Comparison of ENCODE assay signal across 8 cellular contexts in the genomic region with DNA sequence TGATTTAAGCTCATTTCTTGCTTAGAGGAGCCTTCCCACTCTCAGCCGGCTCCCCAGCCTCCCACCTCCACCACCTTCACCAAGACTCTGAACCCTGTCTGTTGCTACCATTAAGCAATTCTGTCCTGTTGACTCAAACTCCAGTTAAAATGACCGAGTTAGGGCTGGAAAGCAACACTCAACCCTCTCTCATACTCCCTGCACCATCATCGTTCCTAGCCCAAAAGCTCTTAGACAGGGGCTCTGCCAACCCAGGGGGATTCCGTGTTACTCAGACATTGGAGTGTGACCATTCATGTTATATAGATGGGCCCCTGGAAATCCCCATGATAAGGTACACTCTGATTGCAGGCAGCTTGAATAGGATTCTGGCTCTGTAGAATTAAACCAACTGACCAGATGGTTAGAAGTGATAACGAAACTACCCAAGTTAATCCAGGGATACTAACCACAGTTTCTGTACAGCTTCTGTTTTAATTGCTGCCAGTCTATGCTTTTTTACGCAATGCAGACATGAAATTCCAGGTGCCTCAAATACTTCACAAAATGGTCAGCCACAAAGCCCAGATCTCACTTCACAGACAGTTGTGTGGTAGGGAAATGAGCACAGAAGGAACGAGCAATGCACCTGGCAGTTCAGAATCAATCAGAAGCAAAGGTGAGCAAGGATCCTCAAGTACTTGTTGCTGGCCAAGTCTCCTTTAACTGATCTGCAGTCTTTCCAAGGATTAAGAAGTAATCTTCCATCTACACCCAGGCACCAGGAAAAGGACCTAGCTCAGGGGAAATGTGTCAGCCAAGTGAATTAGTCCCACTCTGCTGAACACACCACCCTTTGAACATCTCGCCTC. TPM values are rescaled to one million over a fixed set of nuclear protein-coding genes. Genes with fewer than 3 reads are reported as not detected.
A peak's percentile ranks its signal among the peaks of the same experiment; 100 is the strongest.
DNase-seq lines count a peak whose midpoint lies in the region; ATAC-seq, FAIRE-seq and TF ChIP-seq lines count a peak whose summit lies in the region.

No MANE protein-coding gene starts in this region.

- ATAC-seq in HG02610 (IDR thresholded peaks at IDR 0.05; ENCODE audit: unreplicated experiment) (peak; percentile 64), WTC11 (no peak), HepG2 (peak; percentile 42), GM19035 (IDR thresholded peaks at IDR 0.05; ENCODE audit: unreplicated experiment) (no peak)

- peak; percentile 50 for FAIRE-seq in HepG2 (lab: Jason Lieb, UNC)

- intact Hi-C loops in HepG2 (cut with micrococcal nuclease; ENCODE audit: unreplicated experiment) = no loop called here

- H3K4me1 ChIP-seq in HepG2 (ENCODE audit: insufficient read depth, low read length) = peaks cover 31% of the 10 kb centered on the region

- peaks cover 28 to 78% of the 10 kb centered on the region in 2 experiments for H3K27me3 ChIP-seq in HepG2 (ENCODE audit: control insufficient read depth in 1 of 2, insufficient read depth in 2 of 2, low read length in 2 of 2)

- H3K79me2 ChIP-seq in HepG2 (ENCODE audit: insufficient read depth, low read length) = no peaks in the 10 kb centered on the region

- H3K27ac Mint-ChIP-seq in WTC11 = no peak overlapping the region

- H4K20me1 ChIP-seq in HepG2 (ENCODE audit: insufficient read depth, low read length) = peaks cover 4% of the 10 kb centered on the region; the same call in 1 of the 2 replicates

- peaks cover 15% of the 10 kb centered on the region for H3K9me3 Mint-ChIP-seq in WTC11

- no peak for TF ChIP-seq POLR2A in HepG2 (IDR thresholded peaks at IDR 0.05; ENCODE audit: insufficient read depth in 1 of 2, low read depth in 2 of 2, low read length in 2 of 2)

- TF ChIP-seq EP300 in HepG2 (IDR thresholded peaks at IDR 0.05; ENCODE audit: low read depth in 2 of 2, low read length in 2 of 2) (no peak), HepG2 (CRISPR knock-in tag; IDR thresholded peaks at IDR 0.05; ENCODE audit: borderline replicate concordance) (no peak)

- CTCF ChIA-PET in WTC11 (lab: Charles Lee) (interaction anchor here (1.2 to 1.8 kb wide), 2 partner anchors 11 to 181 kb away, joined by 5 to 7 read pairs; no protein-coding TSS in a partner anchor), HepG2 (lab: Yijun Ruan, JAX; ENCODE audit: low intra/inter-chr PET ratio, low total read pairs) (no interaction called here)

- H3K4me3 ChIP-seq in GM08714 (ENCODE audit: low read length) (peak overlapping the region; percentile 73), HepG2 (replicated peaks in 1 of 3; ENCODE audit: insufficient read depth in 1 of 3, low read depth in 2 of 3, low read length in 3 of 3) (0 out of 6 replicates have a peak overlapping the region, but pooled peaks of 1 of the 3 experiments have one; percentile 25)

- no peak overlapping the region for H3K27ac ChIP-seq in HepG2 (ENCODE audit: extremely low read length, insufficient read depth, low read length)

- H3K27me3 Mint-ChIP-seq in WTC11 (ENCODE audit: low read depth) = peaks cover 70% of the 10 kb centered on the region

- H3K4me3 Mint-ChIP-seq in WTC11 = peak overlapping the region; percentile 85

- H3K4me1 Mint-ChIP-seq in WTC11 = peaks cover 51% of the 10 kb centered on the region

- no TSS peak for BruUV-seq in HepG2 (replicated peaks; lab: Mats Ljungman, UMichigan)

- peak overlapping the region; percentile 57 for H3K4me2 ChIP-seq in HepG2 (ENCODE audit: low read depth, low read length)

- TF ChIP-seq RAD21 in HepG2 (CRISPR knock-in tag; IDR thresholded peaks at IDR 0.05) = no peak

- H3K9me3 ChIP-seq in HepG2 (ENCODE audit: low read length) = no peaks in the 10 kb centered on the region

- in situ Hi-C loops in HepG2 (cut with HindIII; ENCODE audit: extremely low pct_ligation_motif_present, low pct_unique_long_range_greater_than_20kb) = no loop called here

- no peak overlapping the region for H2AFZ ChIP-seq in HepG2 (ENCODE audit: low read length)

- H3K36me3 ChIP-seq in HepG2 (replicated peaks in 1 of 2; ENCODE audit: control insufficient read depth in 1 of 2, insufficient read depth in 2 of 2, low read length in 2 of 2) = no peaks in the 10 kb centered on the region

- DNase-seq in WTC11 (ENCODE audit: low spot score) (no peak), HepG2 (ENCODE audit: low spot score) (no peak), T1000 (lab: John Stamatoyannopoulos, UW) (no peak)
- no peak for DNase-seq in stimulated activated CD8-positive, alpha-beta memory T cell treated with anti-CD3 and anti-CD28 coated beads, Interleukin-4, amount 100 ng/mL, for 48 hours
- DNase-seq in activated CD4-positive, alpha-beta T cell treated with anti-CD3 and anti-CD28 coated beads, Interleukin-2, amount 50 U/mL, for 1 hour = no peak

- TF ChIP-seq CTCF in WTC11 (IDR thresholded peaks at IDR 0.05) (no peak), HepG2 (CRISPR knock-in tag; IDR thresholded peaks at IDR 0.05) (no peak)

- 28% methylated on average over 8 of the region's 8 CpGs for WGBS in HepG2 (ENCODE audit: low lambda C conversion rate)

- peaks cover 16% of the 10 kb centered on the region for H3K36me3 Mint-ChIP-seq in WTC11

- no peak overlapping the region for H3K9ac ChIP-seq in HepG2 (ENCODE audit: insufficient read depth, low read depth, low read length)

- POLR2A ChIA-PET in WTC11 (lab: Charles Lee) (interaction anchor here (0.8 to 1.4 kb wide), 2 partner anchors 11 to 23 kb away, joined by 3 to 4 read pairs; no protein-coding TSS in a partner anchor), HepG2 (lab: Yijun Ruan, JAX) (no interaction called here)

TF ChIP-seq in WTC11, 78 proteins besides CTCF, POLR2A, EP300 and RAD21 (continues in another document):
- TF ChIP-seq, protein P1, sequence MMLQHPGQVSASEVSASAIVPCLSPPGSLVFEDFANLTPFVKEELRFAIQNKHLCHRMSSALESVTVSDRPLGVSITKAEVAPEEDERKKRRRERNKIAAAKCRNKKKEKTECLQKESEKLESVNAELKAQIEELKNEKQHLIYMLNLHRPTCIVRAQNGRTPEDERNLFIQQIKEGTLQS (CRISPR knock-in tag; conservative IDR thresholded peaks at IDR 0.05) = no peak
- no peak for TF ChIP-seq JAZF1 (CRISPR knock-in tag; IDR thresholded peaks at IDR 0.05)

TF ChIP-seq in HepG2, 621 proteins besides CTCF, POLR2A, EP300 and RAD21 (continues in another document):
- TF ChIP-seq ZNF235 (CRISPR knock-in tag; IDR thresholded peaks at IDR 0.05; ENCODE audit: borderline replicate concordance) (no peak), FOXA1 (IDR thresholded peaks at IDR 0.05) (no peak), FOXA1 (CRISPR knock-in tag; IDR thresholded peaks at IDR 0.05) (0 out of 2 replicates have a peak, but pooled peaks have one; percentile 29), RORA (CRISPR knock-in tag; IDR thresholded peaks at IDR 0.05) (no peak)

RNA-seq across cellular contexts. Expression of gene SSTR2, which starts 2.1 kb away (rescaled TPM):
- total RNA-seq in WTC11 (2021) = 1.9 to 3.7 TPM (median 1.9 TPM) in 3 replicates
- total RNA-seq in HepG2 (2016; rRNA removed; fragmentation: Illumina TruSeq; extraction: Trizol) = not detected in 2 replicates
- not detected in 2 replicates for total RNA-seq in HepG2 (2016; cell fraction: cytosol; rRNA removed; fragmentation: Illumina TruSeq; extraction: Trizol; ENCODE audit: low read depth)
- total RNA-seq in HepG2 (2016; cell fraction: insoluble cytoplasmic fraction; rRNA removed; fragmentation: Illumina TruSeq; extraction: Trizol) = 0.04 TPM in 1 of 2 replicates, not detected in the other
- 0.03 TPM in 1 of 2 replicates, not detected in the other for total RNA-seq in HepG2 (2016; cell fraction: membrane; rRNA removed; fragmentation: Illumina TruSeq; extraction: Trizol)
- total RNA-seq in HepG2 (2016; cell fraction: nucleus; rRNA removed; fragmentation: Illumina TruSeq; extraction: Trizol) = not detected in 2 replicates
- polyA plus RNA-seq in HepG2 (2011; rRNA removed) = 0.01 and 0.04 TPM in 2 replicates
- polyA plus RNA-seq in HepG2 (2011; cell fraction: cytosol; rRNA removed) = 0.05 TPM in 2 replicates
- 0.03 TPM in 2 replicates for polyA plus RNA-seq in HepG2 (2011; cell fraction: nucleus; rRNA removed)
- polyA plus RNA-seq in HepG2 (2012) = 0.03 and 0.21 TPM in 2 replicates
- 0.02 TPM in 1 of 2 replicates, not detected in the other for polyA plus RNA-seq in HepG2 (2016; cell fraction: cytosol; fragmentation: Illumina TruSeq; extraction: Trizol; ENCODE audit: low read depth)
- not detected in 2 replicates for polyA plus RNA-seq in HepG2 (2016; cell fraction: insoluble cytoplasmic fraction; fragmentation: Illumina TruSeq; extraction: Trizol; ENCODE audit: low read depth)
- polyA plus RNA-seq in HepG2 (2016; cell fraction: membrane; fragmentation: Illumina TruSeq; extraction: Trizol; ENCODE audit: low read depth) = 0.02 TPM in 1 of 2 replicates, not detected in the other
- not detected in 2 replicates for polyA plus RNA-seq in HepG2 (2016; cell fraction: nucleus; fragmentation: Illumina TruSeq; extraction: Trizol; ENCODE audit: insufficient read depth, low read depth)
- 0.07 and 0.14 TPM in 2 replicates for polyA minus RNA-seq in HepG2 (2011; rRNA and poly(A)+ RNA removed; ENCODE audit: low replicate concordance)
- polyA minus RNA-seq in HepG2 (2011; cell fraction: cytosol; rRNA and poly(A)+ RNA removed) = not detected in 2 replicates
- polyA minus RNA-seq in HepG2 (2011; cell fraction: nucleus; rRNA and poly(A)+ RNA removed) = under 0.01 and 0.12 TPM in 2 replicates

RNA-seq across cellular contexts. Expression of gene COG1, which starts 25.9 kb away (rescaled TPM):
- 19.2 to 22.6 TPM (median 19.5 TPM) in 3 replicates for total RNA-seq in WTC11 (2021)
- total RNA-seq in HepG2 (2016; rRNA removed; fragmentation: Illumina TruSeq; extraction: Trizol) = 30.4 and 36.6 TPM in 2 replicates
- 31.1 and 36.5 TPM in 2 replicates for total RNA-seq in HepG2 (2016; cell fraction: cytosol; rRNA removed; fragmentation: Illumina TruSeq; extraction: Trizol; ENCODE audit: low read depth)
- total RNA-seq in HepG2 (2016; cell fraction: insoluble cytoplasmic fraction; rRNA removed; fragmentation: Illumina TruSeq; extraction: Trizol) = 27.8 and 35.5 TPM in 2 replicates
- total RNA-seq in HepG2 (2016; cell fraction: membrane; rRNA removed; fragmentation: Illumina TruSeq; extraction: Trizol) = 23.1 and 24.1 TPM in 2 replicates
- 30.5 and 33.6 TPM in 2 replicates for total RNA-seq in HepG2 (2016; cell fraction: nucleus; rRNA removed; fragmentation: Illumina TruSeq; extraction: Trizol)
- polyA plus RNA-seq in HepG2 (2011; rRNA removed) = 39.7 and 42.4 TPM in 2 replicates
- 17.6 and 17.9 TPM in 2 replicates for polyA plus RNA-seq in HepG2 (2011; cell fraction: cytosol; rRNA removed)
- polyA plus RNA-seq in HepG2 (2011; cell fraction: nucleus; rRNA removed) = 109 and 125 TPM in 2 replicates
- polyA plus RNA-seq in HepG2 (2012) = 39.9 and 40.8 TPM in 2 replicates
- 7.6 and 9.4 TPM in 2 replicates for polyA plus RNA-seq in HepG2 (2016; cell fraction: cytosol; fragmentation: Illumina TruSeq; extraction: Trizol; ENCODE audit: low read depth)
- polyA plus RNA-seq in HepG2 (2016; cell fraction: insoluble cytoplasmic fraction; fragmentation: Illumina TruSeq; extraction: Trizol; ENCODE audit: low read depth) = 29.1 and 39.8 TPM in 2 replicates
- 12.3 and 15.1 TPM in 2 replicates for polyA plus RNA-seq in HepG2 (2016; cell fraction: membrane; fragmentation: Illumina TruSeq; extraction: Trizol; ENCODE audit: low read depth)
- 67.3 and 73.0 TPM in 2 replicates for polyA plus RNA-seq in HepG2 (2016; cell fraction: nucleus; fragmentation: Illumina TruSeq; extraction: Trizol; ENCODE audit: insufficient read depth, low read depth)
- 29.1 and 63.0 TPM in 2 replicates for polyA minus RNA-seq in HepG2 (2011; rRNA and poly(A)+ RNA removed; ENCODE audit: low replicate concordance)
- polyA minus RNA-seq in HepG2 (2011; cell fraction: cytosol; rRNA and poly(A)+ RNA removed) = 21.6 and 22.3 TPM in 2 replicates
- polyA minus RNA-seq in HepG2 (2011; cell fraction: nucleus; rRNA and poly(A)+ RNA removed) = 95.8 and 106 TPM in 2 replicates

Comparison
In these comparisons a context has a peak if more than half of its experiments do, and no peak if none do; other contexts are left out.
1. ATAC-seq: peak in HG02610 (single experiment) and HepG2 (single experiment); none in WTC11 (single experiment) and GM19035 (single experiment).